9 cellular contexts compared by ENCODE assay signal in genomic region chr1:214445846-214446614, GRCh38.
A peak's percentile ranks its signal among the peaks of the same experiment; 100 is the strongest.
DNase-seq lines count a peak whose midpoint lies in the region; ATAC-seq and TF ChIP-seq lines count a peak whose summit lies in the region.
"Had no signal": no experiment of that assay in that cellular context is flagged by ENCODE, and none has a peak within 500 bp of the region (broad histone marks: within the 10 kb centered on the region; RNA-seq: fewer than 3 reads in every experiment).

No MANE protein-coding gene starts in this region.

- H3K36me3 Mint-ChIP-seq in stimulated activated naive CD8-positive, alpha-beta T cell treated with anti-CD3 and anti-CD28 coated beads, Interleukin-15, Interleukin-2, amounts not matched to agents 100 ng/mL and 50 ng/mL, for 24 hours (ENCODE audit: low read depth), result no peaks in the 10 kb centered on the region

- H3K36me3 ChIP-seq in PC-9 (ENCODE audit: low read depth) (no peaks in the 10 kb centered on the region), esophagus muscularis mucosa (no peaks in the 10 kb centered on the region)

- peak overlapping the region; percentile 90 for H3K27ac ChIP-seq in PC-9
- peak overlapping the region; percentile 41 to 71 (median 60) for H3K27ac ChIP-seq in esophagus muscularis mucosa (replicated peaks in 1 of 4)

- DNase-seq in NOMO-1 treated with DMSO at 0.1 percent for 48 hours (lab: John Stamatoyannopoulos, UW; ENCODE audit: unreplicated experiment) (peak; percentile 84), NOMO-1 treated with dmso at 0.1 percent for 144 hours (lab: John Stamatoyannopoulos, UW; ENCODE audit: unreplicated experiment) (no peak), PC-9 (peak in 1 of 2 experiments; percentile 73), esophagus muscularis mucosa (ENCODE audit: extremely low spot score) (no peak)

- intact Hi-C loops in PC-9 (cut with micrococcal nuclease; ENCODE audit: unreplicated experiment) (loop anchor here (2.0 to 10.0 kb wide), 5 partner anchors 31 to 1119 kb away; partner anchors contain the start of gene KCTD3), esophagus muscularis mucosa (cut with DNase I) (loop anchor here (5.0 kb wide), 1 partner anchor 106 kb away; the partner anchor contains the start of gene PTPN14)

- no peak; the same call in 1 of the 2 replicates for TF ChIP-seq CTCF in PC-9 (conservative IDR thresholded peaks at IDR 0.05)
- TF ChIP-seq CTCF in esophagus muscularis mucosa (IDR thresholded peaks at IDR 0.05), result no peak

- POLR2A ChIA-PET in PC-9 (lab: Charles Lee; ENCODE audit: unreplicated experiment), result no interaction called here

- peaks cover 50% of the 10 kb centered on the region for H3F3A ChIP-seq in PC-9 (ENCODE audit: insufficient read depth, low read depth)

- TSS peak; percentile 5 for BruUV-seq in PC-9 (replicated peaks; lab: Mats Ljungman, UMichigan)

- H3K4me3 ChIP-seq in PC-9, result peak overlapping the region; percentile 26; the same call in 1 of the 2 replicates
- H3K4me3 ChIP-seq in esophagus muscularis mucosa, result no peak overlapping the region

- H3K79me2 ChIP-seq in PC-9 (ENCODE audit: low read depth), result peaks cover 38% of the 10 kb centered on the region

- H3K4me1 Mint-ChIP-seq in stimulated activated naive CD8-positive, alpha-beta T cell treated with anti-CD3 and anti-CD28 coated beads, Interleukin-15, Interleukin-2, amounts not matched to agents 100 ng/mL and 50 ng/mL, for 24 hours (ENCODE audit: low read depth), result peaks cover 61% of the 10 kb centered on the region
- H3K4me1 Mint-ChIP-seq: B cell had no signal

- peak overlapping the region; percentile 96 for H3K27ac Mint-ChIP-seq in stimulated activated naive CD8-positive, alpha-beta T cell treated with anti-CD3 and anti-CD28 coated beads, Interleukin-15, Interleukin-2, amounts not matched to agents 100 ng/mL and 50 ng/mL, for 24 hours
- H3K27ac Mint-ChIP-seq: B cell had no signal

- H3K4me1 ChIP-seq in PC-9 (replicated peaks; ENCODE audit: insufficient read depth) (peaks cover 53% of the 10 kb centered on the region), esophagus muscularis mucosa (peaks cover 29 to 44% (median 40%) of the 10 kb centered on the region in 4 donors)

- no peaks in the 10 kb centered on the region for H3K9me3 ChIP-seq in PC-9 (ENCODE audit: insufficient read depth, low read depth)
- H3K9me3 ChIP-seq in esophagus muscularis mucosa, result no peaks in the 10 kb centered on the region

- peaks cover 6% of the 10 kb centered on the region for H3K27me3 Mint-ChIP-seq in stimulated activated naive CD8-positive, alpha-beta T cell treated with anti-CD3 and anti-CD28 coated beads, Interleukin-15, Interleukin-2, amounts not matched to agents 100 ng/mL and 50 ng/mL, for 24 hours

- no peaks in the 10 kb centered on the region for H3K9me2 ChIP-seq in PC-9 (ENCODE audit: insufficient read depth)

- WGBS in esophagus muscularis mucosa, result 13% methylated on average over 2 of the region's 2 CpGs

- TF ChIP-seq EP300 in esophagus muscularis mucosa (IDR thresholded peaks at IDR 0.05), result no peak

- peak overlapping the region; percentile 21 for H3K4me3 Mint-ChIP-seq in stimulated activated naive CD8-positive, alpha-beta T cell treated with anti-CD3 and anti-CD28 coated beads, Interleukin-15, Interleukin-2, amounts not matched to agents 100 ng/mL and 50 ng/mL, for 24 hours
- H3K4me3 Mint-ChIP-seq: B cell had no signal

- CTCF ChIA-PET in PC-9 (lab: Charles Lee), result no interaction called here

- no peaks in the 10 kb centered on the region for H3K9me3 Mint-ChIP-seq in stimulated activated naive CD8-positive, alpha-beta T cell treated with anti-CD3 and anti-CD28 coated beads, Interleukin-15, Interleukin-2, amounts not matched to agents 100 ng/mL and 50 ng/mL, for 24 hours

- H3K27me3 ChIP-seq in PC-9 (ENCODE audit: insufficient read depth, low read depth) (no peaks in the 10 kb centered on the region), esophagus muscularis mucosa (no peaks in the 10 kb centered on the region)

- ATAC-seq in GM18868 (IDR thresholded peaks at IDR 0.05; ENCODE audit: unreplicated experiment) (no peak), HG03342 (IDR thresholded peaks at IDR 0.05; ENCODE audit: unreplicated experiment) (no peak), GM19395 (IDR thresholded peaks at IDR 0.05; ENCODE audit: unreplicated experiment) (no peak)

- peak overlapping the region; percentile 79 for H3K4me2 ChIP-seq in PC-9

- H2AFZ ChIP-seq in PC-9, result no peak overlapping the region; the same call in 1 of the 2 replicates

- TF ChIP-seq POLR2A in esophagus muscularis mucosa (IDR thresholded peaks at IDR 0.05; ENCODE audit: low read depth), result no peak

- H4K20me1 ChIP-seq in PC-9 (ENCODE audit: insufficient read depth), result no peaks in the 10 kb centered on the region
